ENCODE assay signal across 8 cellular contexts in genomic region chr11:62760867-62761227, GRCh38. TPM values are rescaled to one million over a fixed set of nuclear protein-coding genes. Genes with fewer than 3 reads are reported as not detected.
DNase-seq lines count a peak whose midpoint lies in the region; ATAC-seq and TF ChIP-seq lines count a peak whose summit lies in the region.
"Not testable (repeated sequence)": the region's sequence is repeated elsewhere in the genome, so short reads cannot be mapped to it uniquely, and the experiment has no call there.

No MANE protein-coding gene starts in this region.

- H3K36me3 Mint-ChIP-seq in IgD-negative memory B cell: not testable (repeated sequence)
- peaks cover 17% of the 10 kb centered on the region for H3K36me3 Mint-ChIP-seq in activated T-helper 2 cell treated with anti-CD3 and anti-CD28 coated beads, Interferon-gamma antibody, Interleukin-2, Interleukin-4, amounts not matched to agents 10 μg/mL and 5 μg/mL and 100 μg/mL, durations not matched to agents 14 hours and 24 hours and 36 hours (ENCODE audit: low read depth)

- H3K4me1 ChIP-seq in RWPE2 (ENCODE audit: insufficient read depth, poor library complexity, severe bottlenecking); colonic mucosa; iPS-15b (ENCODE audit: control insufficient read depth, insufficient read depth, low read length): not testable (repeated sequence)
- H3K4me1 ChIP-seq in neutrophil (ENCODE audit: control insufficient read depth in 1 of 2, insufficient read depth in 1 of 2, low read depth in 1 of 2, low read length in 1 of 2): peaks cover 17 to 19% of the 10 kb centered on the region in 2 experiments
- H3K4me1 ChIP-seq in suprapubic skin: peaks cover 24% of the 10 kb centered on the region

- not testable (repeated sequence) for H3K9ac ChIP-seq in colonic mucosa (ENCODE audit: low read depth in 2 of 2, low read length in 2 of 2); iPS-15b (ENCODE audit: low read depth, low read length)

- H3K4me3 ChIP-seq in RWPE2 (ENCODE audit: severe bottlenecking): peak overlapping the region; percentile 57
- peak overlapping the region; percentile 87 for H3K4me3 ChIP-seq in colonic mucosa
- H3K4me3 ChIP-seq in iPS-15b (ENCODE audit: low read depth, low read length): peak overlapping the region; percentile 13
- peak overlapping the region; percentile 80 to 98 for H3K4me3 ChIP-seq in neutrophil (ENCODE audit: low read depth in 1 of 2, low read length in 1 of 2)
- H3K4me3 ChIP-seq in suprapubic skin: peak overlapping the region; percentile 85

- 28% methylated on average over 9 of the region's 9 CpGs for WGBS in suprapubic skin

- peak overlapping the region; percentile 89 to 100 (median 97) for H3K4me3 Mint-ChIP-seq in IgD-negative memory B cell
- peak overlapping the region; percentile 91 for H3K4me3 Mint-ChIP-seq in activated T-helper 2 cell treated with anti-CD3 and anti-CD28 coated beads, Interferon-gamma antibody, Interleukin-2, Interleukin-4, amounts not matched to agents 10 μg/mL and 5 μg/mL and 100 μg/mL, durations not matched to agents 14 hours and 24 hours and 36 hours (ENCODE audit: low read depth)

- not testable (repeated sequence) for TF ChIP-seq CTCF in C4-2B (conservative IDR thresholded peaks at IDR 0.05); RWPE2 (IDR thresholded peaks at IDR 0.05; ENCODE audit: poor library complexity, severe bottlenecking); colonic mucosa (IDR thresholded peaks at IDR 0.05); neutrophil (IDR thresholded peaks at IDR 0.05); suprapubic skin (IDR thresholded peaks at IDR 0.05)

- peaks cover 14% of the 10 kb centered on the region for H3K36me3 ChIP-seq in RWPE2 (ENCODE audit: low read depth)
- not testable (repeated sequence) for H3K36me3 ChIP-seq in colonic mucosa, neutrophil
- peaks cover 10% of the 10 kb centered on the region for H3K36me3 ChIP-seq in iPS-15b (ENCODE audit: control insufficient read depth, insufficient read depth, low read length)
- peaks cover 14% of the 10 kb centered on the region for H3K36me3 ChIP-seq in suprapubic skin

- H3K4me1 Mint-ChIP-seq in IgD-negative memory B cell: peaks cover 8 to 12% (median 9%) of the 10 kb centered on the region in 3 donors
- H3K4me1 Mint-ChIP-seq in activated T-helper 2 cell treated with anti-CD3 and anti-CD28 coated beads, Interferon-gamma antibody, Interleukin-2, Interleukin-4, amounts not matched to agents 10 μg/mL and 5 μg/mL and 100 μg/mL, durations not matched to agents 14 hours and 24 hours and 36 hours (ENCODE audit: low read depth): peaks cover 11% of the 10 kb centered on the region

- H3K27ac Mint-ChIP-seq in IgD-negative memory B cell: peak overlapping the region in 2 of 3 donors; percentile 81 to 96
- H3K27ac Mint-ChIP-seq in activated T-helper 2 cell treated with anti-CD3 and anti-CD28 coated beads, Interferon-gamma antibody, Interleukin-2, Interleukin-4, amounts not matched to agents 10 μg/mL and 5 μg/mL and 100 μg/mL, durations not matched to agents 14 hours and 24 hours and 36 hours: peak overlapping the region; percentile 60

- H3K27ac ChIP-seq in C4-2B (peak overlapping the region; percentile 80), RWPE2 (ENCODE audit: poor library complexity, severe bottlenecking) (peak overlapping the region; percentile 58), colonic mucosa (peak overlapping the region; percentile 81), neutrophil (peak overlapping the region; percentile 86), suprapubic skin (peak overlapping the region; percentile 89)

- H3K9me3 ChIP-seq in RWPE2 (ENCODE audit: severe bottlenecking); colonic mucosa; iPS-15b (ENCODE audit: control insufficient read depth, insufficient read depth, low read length); neutrophil; suprapubic skin: not testable (repeated sequence)

- ATAC-seq in RWPE2 (ENCODE audit: low read depth): not testable (repeated sequence)

- TF ChIP-seq EP300 in suprapubic skin (IDR thresholded peaks at IDR 0.05): not testable (repeated sequence)

- intact Hi-C loops in activated T-helper 2 cell treated with anti-CD3 and anti-CD28 coated beads, Interferon-gamma antibody, Interleukin-2, Interleukin-4, amounts not matched to agents 10 μg/mL and 5 μg/mL and 100 μg/mL, durations not matched to agents 14 hours and 24 hours and 36 hours (cut with micrococcal nuclease): loop anchor here (1.0 kb wide), 2 partner anchors 8 to 10 kb away; partner anchors contain the start of gene TAF6L
- intact Hi-C loops in colonic mucosa (cut with DNase I): loop anchor here (10.0 kb wide), 1 partner anchor 46 kb away; no protein-coding TSS in a partner anchor

- not testable (repeated sequence) for TF ChIP-seq POLR2A in suprapubic skin (IDR thresholded peaks at IDR 0.05)

- not testable (repeated sequence) for H3K9me3 Mint-ChIP-seq in IgD-negative memory B cell; activated T-helper 2 cell treated with anti-CD3 and anti-CD28 coated beads, Interferon-gamma antibody, Interleukin-2, Interleukin-4, amounts not matched to agents 10 μg/mL and 5 μg/mL and 100 μg/mL, durations not matched to agents 14 hours and 24 hours and 36 hours

- not testable (repeated sequence) for H3K27me3 Mint-ChIP-seq in IgD-negative memory B cell; activated T-helper 2 cell treated with anti-CD3 and anti-CD28 coated beads, Interferon-gamma antibody, Interleukin-2, Interleukin-4, amounts not matched to agents 10 μg/mL and 5 μg/mL and 100 μg/mL, durations not matched to agents 14 hours and 24 hours and 36 hours (ENCODE audit: low read depth)

- not testable (repeated sequence) for DNase-seq in RWPE2 (ENCODE audit: low spot score); activated T-helper 2 cell treated with anti-CD3 and anti-CD28 coated beads, Interferon-gamma antibody, Interleukin-2, Interleukin-4, amounts not matched to agents 10 μg/mL and 5 μg/mL and 100 μg/mL, durations not matched to agents 14 hours and 24 hours and 36 hours (ENCODE audit: low spot score); suprapubic skin (ENCODE audit: low spot score in 2 of 2)
- DNase-seq in colonic mucosa: peak; percentile 32

- not testable (repeated sequence) for H3K27me3 ChIP-seq in RWPE2 (ENCODE audit: insufficient read depth, poor library complexity, severe bottlenecking); colonic mucosa; iPS-15b (ENCODE audit: control insufficient read depth, insufficient read depth, low read length); neutrophil; suprapubic skin

RNA-seq across cellular contexts. Expression of gene POLR2G, which starts 0.5 kb away (rescaled TPM):
- polyA plus RNA-seq in IgD-negative memory B cell: 202 TPM
- total RNA-seq in activated T-helper 2 cell treated with anti-CD3 and anti-CD28 coated beads, Interferon-gamma antibody, Interleukin-2, Interleukin-4, amounts not matched to agents 10 μg/mL and 5 μg/mL and 100 μg/mL, durations not matched to agents 14 hours and 24 hours and 36 hours: 122 and 128 TPM in 2 replicates
- total RNA-seq in colonic mucosa (10 to 100 TPM; 40.3 to 54.5 TPM), suprapubic skin (100 to 1,000 TPM in 1 of 4 donors, 10 to 100 TPM in 3; 46.9 to 117 (median 52.1) TPM)

RNA-seq across cellular contexts. Expression of gene ZBTB3, which starts 6.9 kb away (rescaled TPM):
- 5.0 TPM for polyA plus RNA-seq in IgD-negative memory B cell
- total RNA-seq in activated T-helper 2 cell treated with anti-CD3 and anti-CD28 coated beads, Interferon-gamma antibody, Interleukin-2, Interleukin-4, amounts not matched to agents 10 μg/mL and 5 μg/mL and 100 μg/mL, durations not matched to agents 14 hours and 24 hours and 36 hours: 7.3 and 9.3 TPM in 2 replicates
- 10 to 100 TPM; 10.8 to 18.7 TPM for total RNA-seq in colonic mucosa
- total RNA-seq in suprapubic skin: 10 to 100 TPM; 10.9 to 32.2 (median 14.3) TPM

RNA-seq across cellular contexts. Expression of gene TAF6L, which starts 10.3 kb away (rescaled TPM):
- 12.2 TPM for polyA plus RNA-seq in IgD-negative memory B cell
- 17.6 and 21.0 TPM in 2 replicates for total RNA-seq in activated T-helper 2 cell treated with anti-CD3 and anti-CD28 coated beads, Interferon-gamma antibody, Interleukin-2, Interleukin-4, amounts not matched to agents 10 μg/mL and 5 μg/mL and 100 μg/mL, durations not matched to agents 14 hours and 24 hours and 36 hours
- total RNA-seq in colonic mucosa (10 to 100 TPM; 15.3 to 26.6 TPM), suprapubic skin (10 to 100 TPM; 10.2 to 48.7 (median 21.9) TPM)

RNA-seq across cellular contexts. Expression of gene TMEM179B, which starts 26.4 kb away (rescaled TPM):
- 101 TPM for polyA plus RNA-seq in IgD-negative memory B cell
- total RNA-seq in activated T-helper 2 cell treated with anti-CD3 and anti-CD28 coated beads, Interferon-gamma antibody, Interleukin-2, Interleukin-4, amounts not matched to agents 10 μg/mL and 5 μg/mL and 100 μg/mL, durations not matched to agents 14 hours and 24 hours and 36 hours: 34.6 and 35.9 TPM in 2 replicates
- 10 to 100 TPM; 46.7 to 54.5 TPM for total RNA-seq in colonic mucosa
- 10 to 100 TPM; 37.6 to 72.6 (median 59.8) TPM for total RNA-seq in suprapubic skin

RNA-seq across cellular contexts. Expression of gene TMEM223, which starts 31.0 kb away (rescaled TPM):
- 39.1 TPM for polyA plus RNA-seq in IgD-negative memory B cell
- 13.4 and 14.0 TPM in 2 replicates for total RNA-seq in activated T-helper 2 cell treated with anti-CD3 and anti-CD28 coated beads, Interferon-gamma antibody, Interleukin-2, Interleukin-4, amounts not matched to agents 10 μg/mL and 5 μg/mL and 100 μg/mL, durations not matched to agents 14 hours and 24 hours and 36 hours
- total RNA-seq in colonic mucosa (10 to 100 TPM; 15.8 to 26.0 TPM), suprapubic skin (10 to 100 TPM; 15.9 to 30.2 (median 23.4) TPM)

Comparison
In these comparisons a context has a peak if more than half of its experiments do, and no peak if none do; other contexts are left out.
1. H3K4me3 ChIP-seq: peak in every context shown above with its lines; median percentile 89 in neutrophil; 87 in colonic mucosa; 85 in suprapubic skin; 57 in RWPE2; 13 in iPS-15b.